In the genomic region with DNA sequence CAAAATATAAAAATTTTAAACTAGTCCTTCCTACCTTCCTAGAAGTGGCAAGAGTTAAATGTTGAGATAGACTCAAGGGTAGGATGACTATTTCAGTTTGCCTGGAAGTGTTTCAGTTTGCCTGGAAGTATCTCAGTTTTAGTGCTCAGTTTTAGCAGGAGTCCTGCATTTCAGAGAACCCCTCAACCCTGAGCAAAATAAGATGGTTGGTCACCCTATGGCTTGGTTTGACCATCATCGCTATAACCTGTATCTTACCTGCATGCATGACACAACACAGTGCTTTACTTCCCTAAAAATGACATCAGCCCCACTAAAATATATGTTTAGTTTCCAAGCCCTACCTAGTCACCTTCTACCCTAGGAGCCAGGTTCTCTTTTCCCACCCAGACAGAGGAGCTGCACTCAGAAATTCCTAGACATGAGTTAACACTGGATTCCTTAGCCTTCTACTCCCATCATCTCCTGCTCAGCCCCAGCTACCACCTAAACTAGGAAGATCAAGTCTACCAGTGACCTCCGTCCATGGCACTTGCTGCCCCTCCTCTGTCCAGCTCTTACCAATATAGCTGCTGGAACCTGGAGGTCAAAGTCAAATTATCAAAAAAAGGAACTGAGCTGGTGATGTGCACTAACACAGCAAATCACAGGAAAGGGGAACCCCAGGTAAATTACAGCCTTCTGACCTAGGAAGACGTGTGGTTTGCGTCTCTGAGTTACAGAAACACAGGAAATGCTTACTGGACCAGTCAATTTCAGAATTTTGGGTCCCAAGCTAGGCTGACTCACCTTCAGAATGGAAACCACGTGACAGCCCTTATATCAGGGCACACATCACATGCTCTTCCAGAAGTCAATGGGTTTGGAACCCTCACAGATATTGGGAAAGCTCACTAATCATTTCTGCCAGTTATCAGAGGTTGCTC, we compare ENCODE assay signal across 9 cellular contexts. TPM values are rescaled to one million over a fixed set of nuclear protein-coding genes. Genes with fewer than 3 reads are reported as not detected.
A peak's percentile ranks its signal among the peaks of the same experiment; 100 is the strongest.
DNase-seq lines count a peak whose midpoint lies in the region; ATAC-seq, FAIRE-seq and TF ChIP-seq lines count a peak whose summit lies in the region.
"Had no signal": no experiment of that assay in that cellular context is flagged by ENCODE, and none has a peak within 500 bp of the region (broad histone marks: within the 10 kb centered on the region; RNA-seq: fewer than 3 reads in every experiment).

No MANE protein-coding gene starts in this region.

- no peak overlapping the region for H2BK120ac ChIP-seq in H1 (replicated peaks; ENCODE audit: low read depth, low read length)

- H3K4me2 ChIP-seq in H1 (ENCODE audit: insufficient read depth in 1 of 2, low read depth in 2 of 2, low read length in 2 of 2) (no peak overlapping the region; a peak in 1 of 4 replicates), Karpas-422 (ENCODE audit: low read depth, low read length, poor library complexity, severe bottlenecking) (no peak overlapping the region)

- no peaks in the 10 kb centered on the region for H3K36me3 Mint-ChIP-seq in WTC11

- H2AK5ac ChIP-seq in H1 (ENCODE audit: low read depth, low read length), result no peak overlapping the region; the same call in 1 of the 2 replicates

- H3K36me3 ChIP-seq in H1 (ENCODE audit: control insufficient read depth in 2 of 4, insufficient read depth in 4 of 4, low read length in 3 of 4) (no peaks in the 10 kb centered on the region), Karpas-422 (ENCODE audit: insufficient read depth, low read length) (no peaks in the 10 kb centered on the region)

- peaks cover 56% of the 10 kb centered on the region for H3K27me3 Mint-ChIP-seq in WTC11 (ENCODE audit: low read depth)

- H3K4me3 ChIP-seq in H1 (ENCODE audit: extremely low read depth in 1 of 4, insufficient read depth in 2 of 4, low read depth in 3 of 4, low read length in 4 of 4), result no peak overlapping the region
- H3K4me3 ChIP-seq in Karpas-422 (ENCODE audit: low read length), result no peak overlapping the region

- H3K9ac ChIP-seq in H1 (replicated peaks in 1 of 4; ENCODE audit: extremely low read depth in 1 of 4, low read depth in 3 of 4, low read length in 3 of 4) (no peak overlapping the region), Karpas-422 (ENCODE audit: low read length) (no peak overlapping the region)

- H2BK15ac ChIP-seq in H1 (ENCODE audit: low read length), result no peak overlapping the region

- H3K4me1 ChIP-seq in H1 (replicated peaks in 1 of 4; ENCODE audit: control insufficient read depth in 3 of 4, insufficient read depth in 4 of 4, low read length in 3 of 4) (peaks cover 0 to 4% (median 3%) of the 10 kb centered on the region in 4 experiments; a peak in 6 of 7 replicates), Karpas-422 (ENCODE audit: low read length) (peaks cover 3% of the 10 kb centered on the region; the same call in 1 of the 2 replicates)

- no peak overlapping the region for H2AFZ ChIP-seq in H1 (ENCODE audit: low read length)
- no peak overlapping the region for H2AFZ ChIP-seq in Karpas-422 (ENCODE audit: low read length)

- no peak for FAIRE-seq in H1 (lab: Jason Lieb, UNC)

- H4K91ac ChIP-seq in H1 (replicated peaks; ENCODE audit: insufficient read length, low read length), result no peak overlapping the region

- H3K23me2 ChIP-seq in H1 (ENCODE audit: low read depth, low read length), result peaks cover 10% of the 10 kb centered on the region

- H3K79me1 ChIP-seq in H1 (ENCODE audit: low read depth, low read length), result no peaks in the 10 kb centered on the region

- H3K27ac Mint-ChIP-seq in WTC11, result no peak overlapping the region

- TF ChIP-seq POLR2A in H1 (IDR thresholded peaks at IDR 0.05; ENCODE audit: control extremely low read depth in 1 of 2, low read depth in 2 of 2, low read length in 2 of 2), result no peak

- POLR2A ChIA-PET in H1 (lab: Charles Lee; ENCODE audit: partially characterized antibody), result interaction anchor here (0.6 to 3.2 kb wide), 9 partner anchors 9 to 245 kb away, joined by 3 to 10 read pairs (median 4); a partner anchor contains a TSS
- POLR2A ChIA-PET in WTC11 (lab: Charles Lee), result interaction anchor here (1.0 kb wide), 2 partner anchors 43 to 83 kb away, joined by 3 to 4 read pairs; no protein-coding TSS in a partner anchor

- no peak overlapping the region for H3K14ac ChIP-seq in H1 (ENCODE audit: insufficient read length)

- peaks cover 4% of the 10 kb centered on the region for H3K9me3 Mint-ChIP-seq in WTC11

- CTCF ChIA-PET in H1 (lab: Charles Lee; ENCODE audit: partially characterized antibody), result interaction anchor here (0.6 to 4.9 kb wide), 6 partner anchors 13 to 168 kb away, joined by 3 to 25 read pairs (median 3); no protein-coding TSS in a partner anchor
- CTCF ChIA-PET in WTC11 (lab: Charles Lee), result no interaction called here

- H4K20me1 ChIP-seq in H1 (replicated peaks in 1 of 2; ENCODE audit: control insufficient read depth in 1 of 2, insufficient read depth in 2 of 2, low read length in 2 of 2) (no peaks in the 10 kb centered on the region), Karpas-422 (ENCODE audit: insufficient read depth, low read depth, low read length) (no peaks in the 10 kb centered on the region)

- TF ChIP-seq EP300 in Ishikawa (IDR thresholded peaks at IDR 0.05; ENCODE audit: borderline replicate concordance) (no peak), H1 (IDR thresholded peaks at IDR 0.05; ENCODE audit: borderline replicate concordance in 1 of 2, low read depth in 2 of 2, low read length in 2 of 2) (no peak)

- H2BK12ac ChIP-seq in H1 (ENCODE audit: low read depth, low read length), result peak overlapping the region; percentile 60; the same call in 1 of the 2 replicates

- H4K8ac ChIP-seq in H1 (ENCODE audit: extremely low read depth, insufficient read depth, low read length), result no peak overlapping the region

- no peak for TF ChIP-seq CTCF in H1 (IDR thresholded peaks at IDR 0.05; ENCODE audit: control extremely low read depth in 1 of 3, insufficient read depth in 1 of 3, low read depth in 1 of 3, low read length in 3 of 3)
- TF ChIP-seq CTCF in WTC11 (IDR thresholded peaks at IDR 0.05), result no peak

- no peak overlapping the region for H3K4ac ChIP-seq in H1 (replicated peaks; ENCODE audit: insufficient read length, low read depth, low read length)

- no peak overlapping the region for H4K5ac ChIP-seq in H1 (ENCODE audit: insufficient read length, low read depth, low read length)

- DNase-seq in H1 (ENCODE audit: low read depth in 1 of 2, low spot score in 2 of 2), result no peak
- DNase-seq in WTC11 (ENCODE audit: low spot score), result no peak
- no peak for DNase-seq in Karpas-422
- no peak for DNase-seq in NCI-H2227 treated with DMSO at 0.1 percent for 48 hours (lab: John Stamatoyannopoulos, UW)
- no peak for DNase-seq in NCI-H1105 (lab: John Stamatoyannopoulos, UW)

- H2BK20ac ChIP-seq in H1 (ENCODE audit: low read length), result no peak overlapping the region

- H3K79me2 ChIP-seq in H1 (ENCODE audit: control insufficient read depth in 1 of 2, insufficient read depth in 2 of 2, low read length in 2 of 2), result no peaks in the 10 kb centered on the region
- no peaks in the 10 kb centered on the region for H3K79me2 ChIP-seq in Karpas-422 (ENCODE audit: low read length)

- H3K9me2 ChIP-seq in Karpas-422 (replicated peaks; ENCODE audit: insufficient read depth, low read length), result no peaks in the 10 kb centered on the region

- WGBS in H1 (ENCODE audit: extremely low coverage in 1 of 2, insufficient coverage in 1 of 2, insufficient read length in 1 of 2, insufficient replicate concordance in 2 of 2, low coverage in 1 of 2, low lambda C conversion rate in 2 of 2, missing lambda C conversion rate in 1 of 2), 2 experiments, result 89% methylated on average over 5 of the region's 5 CpGs; no CpG with 5 or more reads in 1 of the 2 experiments

- H3K9me3 ChIP-seq in H1 (ENCODE audit: insufficient read depth in 2 of 2, low read depth in 1 of 2, low read length in 1 of 2), result no peaks in the 10 kb centered on the region
- H3K9me3 ChIP-seq in Karpas-422 (ENCODE audit: low read length), result no peaks in the 10 kb centered on the region

- no peak overlapping the region for H2BK5ac ChIP-seq in H1 (ENCODE audit: low read depth, low read length)

- no peak overlapping the region for H3K4me3 Mint-ChIP-seq in WTC11

- no peak for TF ChIP-seq RAD21 in Ishikawa (IDR thresholded peaks at IDR 0.05; ENCODE audit: low read depth)
- no peak for TF ChIP-seq RAD21 in H1 (IDR thresholded peaks at IDR 0.05 in 1 of 2, conservative IDR thresholded peaks at IDR 0.05 in 1 of 2; ENCODE audit: low read depth in 2 of 2, low read length in 2 of 2)

- peak; percentile 92 for ATAC-seq in GM18517 (IDR thresholded peaks at IDR 0.05; ENCODE audit: unreplicated experiment)
- ATAC-seq in GM21576 (IDR thresholded peaks at IDR 0.05; ENCODE audit: unreplicated experiment), result peak; percentile 87
- no peak for ATAC-seq in WTC11
- ATAC-seq: Panc1 had no signal

- peaks cover 18% of the 10 kb centered on the region for H3K4me1 Mint-ChIP-seq in WTC11

- no peak overlapping the region for H3K18ac ChIP-seq in H1 (ENCODE audit: extremely low read depth, low read length)

- no peak overlapping the region for H3K56ac ChIP-seq in H1 (replicated peaks; ENCODE audit: insufficient read length, low read depth, low read length)

- peaks cover 18 to 44% (median 42%) of the 10 kb centered on the region in 4 experiments for H3K27me3 ChIP-seq in H1 (replicated peaks in 1 of 4; ENCODE audit: control insufficient read depth in 3 of 4, extremely low read depth in 1 of 4, insufficient read depth in 3 of 4, low read length in 3 of 4)
- no peaks in the 10 kb centered on the region for H3K27me3 ChIP-seq in Karpas-422 (ENCODE audit: low read length)

- H3K27ac ChIP-seq in H1 (ENCODE audit: low read depth, low read length), result no peak overlapping the region
- no peak overlapping the region for H3K27ac ChIP-seq in Karpas-422 (ENCODE audit: low read length)

- H3K23ac ChIP-seq in H1 (ENCODE audit: insufficient read length), result no peak overlapping the region

RNA-seq across cellular contexts. Expression of a gene that starts 2.2 kb away (rescaled TPM):
- total RNA-seq in H1 (2021; fragmentation: NEBNext Ultra II Directional; extraction: Animal tissue kit (Norgen Biotek cat#: 25700)), result 1.0 and 1.7 TPM in 2 replicates
- polyA plus RNA-seq in H1 (2011; rRNA removed), result 1.7 and 3.9 TPM in 2 replicates
- 5.0 TPM for polyA plus RNA-seq in H1 (2011; cell fraction: cytosol; rRNA removed)
- 1.9 TPM for polyA plus RNA-seq in H1 (2011; cell fraction: nucleus; rRNA removed)
- 1.0 to 2.7 TPM (median 1.7 TPM) in 4 replicates for polyA plus RNA-seq in H1 (2012, experiment 1 of 2)
- polyA plus RNA-seq in H1 (2012, experiment 2 of 2), result 1.2 TPM
- polyA plus RNA-seq in H1 (2013, experiment 1 of 2), result 0.63 TPM
- polyA plus RNA-seq in H1 (2013, experiment 2 of 2), result 1.1 TPM
- 0.76 TPM in 1 of 2 replicates, not detected in the other for polyA minus RNA-seq in H1 (2011; rRNA and poly(A)+ RNA removed)
- 1.4 TPM for polyA minus RNA-seq in H1 (2011; cell fraction: cytosol; rRNA and poly(A)+ RNA removed)
- not detected for polyA minus RNA-seq in H1 (2011; cell fraction: nucleus; rRNA and poly(A)+ RNA removed)
- total RNA-seq in WTC11 (2021), result 0.57 to 0.92 TPM (median 0.81 TPM) in 3 replicates
- 6.9 and 17.2 TPM in 2 replicates for total RNA-seq in Karpas-422 (2014; rRNA removed; shearing (Covaris generic); ENCODE audit: low replicate concordance)

RNA-seq across cellular contexts. Expression of a gene that starts 20.7 kb away (rescaled TPM):
- total RNA-seq in H1 (2021; fragmentation: NEBNext Ultra II Directional; extraction: Animal tissue kit (Norgen Biotek cat#: 25700)), result 0.50 and 0.67 TPM in 2 replicates
- 0.45 and 0.52 TPM in 2 replicates for polyA plus RNA-seq in H1 (2011; rRNA removed)
- 0.56 TPM for polyA plus RNA-seq in H1 (2011; cell fraction: cytosol; rRNA removed)
- 1.3 TPM for polyA plus RNA-seq in H1 (2011; cell fraction: nucleus; rRNA removed)
- 0.33 to 1.3 TPM (median 0.94 TPM) in 4 replicates for polyA plus RNA-seq in H1 (2012, experiment 1 of 2)
- polyA plus RNA-seq in H1 (2012, experiment 2 of 2), result 0.42 TPM
- polyA plus RNA-seq in H1 (2013, experiment 1 of 2), result 0.26 TPM
- polyA plus RNA-seq in H1 (2013, experiment 2 of 2), result 0.31 TPM
- 0.39 and 0.63 TPM in 2 replicates for polyA minus RNA-seq in H1 (2011; rRNA and poly(A)+ RNA removed)
- 3.8 TPM for polyA minus RNA-seq in H1 (2011; cell fraction: cytosol; rRNA and poly(A)+ RNA removed)
- 0.80 TPM for polyA minus RNA-seq in H1 (2011; cell fraction: nucleus; rRNA and poly(A)+ RNA removed)
- 0.53 to 0.85 TPM (median 0.60 TPM) in 3 replicates for total RNA-seq in WTC11 (2021)
- total RNA-seq in Karpas-422 (2014; rRNA removed; shearing (Covaris generic); ENCODE audit: low replicate concordance), result 0.04 and 1.3 TPM in 2 replicates

RNA-seq across cellular contexts. Expression of a gene that starts 31.7 kb away (rescaled TPM):
- not detected in 2 replicates for total RNA-seq in H1 (2021; fragmentation: NEBNext Ultra II Directional; extraction: Animal tissue kit (Norgen Biotek cat#: 25700))
- polyA plus RNA-seq in H1 (2011; rRNA removed), result not detected in 2 replicates
- polyA plus RNA-seq in H1 (2011; cell fraction: cytosol; rRNA removed), result not detected
- not detected for polyA plus RNA-seq in H1 (2011; cell fraction: nucleus; rRNA removed)
- polyA plus RNA-seq in H1 (2012, experiment 1 of 2), result not detected in 4 replicates
- not detected for polyA plus RNA-seq in H1 (2012, experiment 2 of 2)
- not detected for polyA plus RNA-seq in H1 (2013, experiment 1 of 2)
- polyA plus RNA-seq in H1 (2013, experiment 2 of 2), result not detected
- not detected in 2 replicates for polyA minus RNA-seq in H1 (2011; rRNA and poly(A)+ RNA removed)
- polyA minus RNA-seq in H1 (2011; cell fraction: cytosol; rRNA and poly(A)+ RNA removed), result not detected
- not detected for polyA minus RNA-seq in H1 (2011; cell fraction: nucleus; rRNA and poly(A)+ RNA removed)
- total RNA-seq in WTC11 (2021), result 0.41 TPM in 1 of 3 replicates, not detected in the others
- total RNA-seq in Karpas-422 (2014; rRNA removed; shearing (Covaris generic); ENCODE audit: low replicate concordance), result not detected in 2 replicates
